In genomic region chr9:69760278-69760610, GRCh38 we compare ENCODE assay signal across 8 cellular contexts. TPM values are rescaled to one million over a fixed set of nuclear protein-coding genes. Genes with fewer than 3 reads are reported as not detected.
A peak's percentile ranks its signal among the peaks of the same experiment; 100 is the strongest.
DNase-seq lines count a peak whose midpoint lies in the region; ATAC-seq and TF ChIP-seq lines count a peak whose summit lies in the region.

No MANE protein-coding gene starts in this region.

- H3K14ac ChIP-seq in mesenchymal stem cell (ENCODE audit: low read length in 2 of 2) = no peak overlapping the region

- dilution Hi-C loops in mammary epithelial cell (cut with HindIII; ENCODE audit: low sequenced_read_pairs) = no loop called here

- TSS peak; percentile 94 for BruUV-seq in mammary epithelial cell (replicated peaks; lab: Mats Ljungman, UMichigan)

- TF ChIP-seq CTCF in mammary epithelial cell (conservative IDR thresholded peaks at IDR 0.05 in 1 of 2, IDR thresholded peaks at IDR 0.05 in 1 of 2; ENCODE audit: extremely low read depth in 1 of 2, insufficient read depth in 1 of 2, low read depth in 1 of 2, low read length in 2 of 2) = no peak

- H3K4ac ChIP-seq in mesenchymal stem cell (ENCODE audit: low read depth in 1 of 2, low read length in 2 of 2) = peak overlapping the region; percentile 87

- no peak overlapping the region for H3K23ac ChIP-seq in mesenchymal stem cell (ENCODE audit: low read length in 2 of 2)

- H3K9ac ChIP-seq in HUES6 (ENCODE audit: low read length) = peak overlapping the region; percentile 97
- H3K9ac ChIP-seq in mammary epithelial cell (ENCODE audit: insufficient read depth, low read length) = no peak overlapping the region
- peak overlapping the region; percentile 97 for H3K9ac ChIP-seq in mesenchymal stem cell (ENCODE audit: low read length)

- H4K91ac ChIP-seq in mesenchymal stem cell (ENCODE audit: low read length) = no peak overlapping the region

- no peaks in the 10 kb centered on the region for H3K79me1 ChIP-seq in mesenchymal stem cell (replicated peaks; ENCODE audit: low read length, poor library complexity, severe bottlenecking)

- peak; percentile 3 for ATAC-seq in GM19035 (IDR thresholded peaks at IDR 0.05; ENCODE audit: unreplicated experiment)
- no peak for ATAC-seq in HG03520 (IDR thresholded peaks at IDR 0.05; ENCODE audit: unreplicated experiment)
- ATAC-seq in HG03439 (IDR thresholded peaks at IDR 0.05; ENCODE audit: unreplicated experiment) = no peak

- intact Hi-C loops in mammary epithelial cell (cut with micrococcal nuclease) = loop anchor here (5.0 kb wide), 1 partner anchor 338 kb away; no protein-coding TSS in a partner anchor

- H3K4me2 ChIP-seq in mammary epithelial cell (ENCODE audit: insufficient read depth, low read depth, low read length) (peak overlapping the region; percentile 75), mesenchymal stem cell (ENCODE audit: low read length, poor library complexity, severe bottlenecking) (peak overlapping the region; percentile 83)

- H3K9me3 ChIP-seq in HUES6 (ENCODE audit: control insufficient read depth, insufficient read depth, low read depth, low read length) (no peaks in the 10 kb centered on the region), mammary epithelial cell (replicated peaks; ENCODE audit: insufficient read depth, low read length) (no peaks in the 10 kb centered on the region), mesenchymal stem cell (ENCODE audit: control insufficient read depth, low read length) (no peaks in the 10 kb centered on the region)

- DNase-seq in mammary epithelial cell (no peak), mesenchymal stem cell (no peak), NCI-H345 (lab: John Stamatoyannopoulos, UW) (no peak), hepatic stellate cell (ENCODE audit: low spot score) (no peak)

- peak overlapping the region; percentile 89 for H2BK5ac ChIP-seq in mesenchymal stem cell (ENCODE audit: low read depth, low read length, poor library complexity, severe bottlenecking)

- H4K20me1 ChIP-seq in mammary epithelial cell (ENCODE audit: insufficient read depth, low read length) = no peaks in the 10 kb centered on the region

- H3K4me3 ChIP-seq in HUES6 (ENCODE audit: low read depth, low read length) (peak overlapping the region; percentile 95), mammary epithelial cell (replicated peaks in 1 of 3; ENCODE audit: insufficient read depth in 1 of 3, low read depth in 2 of 3, low read length in 3 of 3) (peak overlapping the region; percentile 63 to 82 (median 74)), mesenchymal stem cell (ENCODE audit: insufficient read depth in 1 of 2, low read depth in 1 of 2, low read length in 2 of 2) (peak overlapping the region in 1 of 2 experiments; percentile 99)

- H3K4me1 ChIP-seq in HUES6 (ENCODE audit: control insufficient read depth, insufficient read depth, low read length) (peaks cover 60% of the 10 kb centered on the region), mammary epithelial cell (ENCODE audit: insufficient read depth, low read length) (peaks cover 5% of the 10 kb centered on the region), mesenchymal stem cell (ENCODE audit: control insufficient read depth, insufficient read depth, low read depth, low read length) (peaks cover 6% of the 10 kb centered on the region)

- H3K27me3 ChIP-seq in HUES6 (ENCODE audit: control insufficient read depth, insufficient read depth, low read length) = no peaks in the 10 kb centered on the region
- no peaks in the 10 kb centered on the region for H3K27me3 ChIP-seq in mammary epithelial cell (ENCODE audit: insufficient read depth, low read length)
- no peaks in the 10 kb centered on the region for H3K27me3 ChIP-seq in mesenchymal stem cell (ENCODE audit: control insufficient read depth in 1 of 2, insufficient read depth in 1 of 2, low read length in 2 of 2)

- peak overlapping the region; percentile 94 for H4K8ac ChIP-seq in mesenchymal stem cell (ENCODE audit: low read length)

- H2BK15ac ChIP-seq in mesenchymal stem cell (ENCODE audit: low read depth, poor library complexity, severe bottlenecking) = no peak overlapping the region

- H2BK120ac ChIP-seq in mesenchymal stem cell (ENCODE audit: low read depth, low read length) = peak overlapping the region; percentile 34

- CTCF ChIA-PET in mammary epithelial cell (lab: Charles Lee; ENCODE audit: low non-redundant PET) = no interaction called here

- 19% methylated on average over 7 of the region's 7 CpGs for WGBS in mammary epithelial cell (ENCODE audit: low coverage, missing lambda C conversion rate)
- 34% methylated on average over 7 of the region's 7 CpGs for WGBS in mesenchymal stem cell

- peaks cover 39% of the 10 kb centered on the region for H3K79me2 ChIP-seq in mammary epithelial cell (ENCODE audit: insufficient read depth, low read length)

- H3K36me3 ChIP-seq in HUES6 (ENCODE audit: control insufficient read depth, insufficient read depth, low read length) (peaks cover 18% of the 10 kb centered on the region), mammary epithelial cell (ENCODE audit: insufficient read depth, low read length) (no peaks in the 10 kb centered on the region), mesenchymal stem cell (ENCODE audit: control insufficient read depth in 1 of 2, insufficient read depth in 2 of 2, low read depth in 1 of 2, low read length in 2 of 2) (no peaks in the 10 kb centered on the region)

- H2AFZ ChIP-seq in mammary epithelial cell (ENCODE audit: low read depth, low read length) (peak overlapping the region; percentile 92), mesenchymal stem cell (ENCODE audit: low read depth, low read length) (peak overlapping the region; percentile 61)

- H3K18ac ChIP-seq in mesenchymal stem cell (ENCODE audit: low read depth in 1 of 2, low read length in 2 of 2) = peak overlapping the region; percentile 52 to 86

- no peak overlapping the region for H2BK12ac ChIP-seq in mesenchymal stem cell (ENCODE audit: low read length in 2 of 2)

- in situ Hi-C loops in mammary epithelial cell (cut with MboI; ENCODE audit: low sequenced_read_pairs in 2 of 2) = no loop called here

- peak overlapping the region; percentile 100 for H2AK5ac ChIP-seq in mesenchymal stem cell (ENCODE audit: low read length, severe bottlenecking)

- H3K27ac ChIP-seq in HUES6 (ENCODE audit: low read depth, low read length) = peak overlapping the region; percentile 85; the same call in 1 of the 2 replicates
- H3K27ac ChIP-seq in mammary epithelial cell (ENCODE audit: insufficient read depth, low read depth, low read length) = peak overlapping the region; percentile 27
- H3K27ac ChIP-seq in mesenchymal stem cell (ENCODE audit: low read length, poor library complexity, severe bottlenecking) = peak overlapping the region; percentile 95

RNA-seq across cellular contexts. Expression of gene PTAR1, which starts 0.4 kb away (rescaled TPM):
- total RNA-seq in mammary epithelial cell = 10 to 100 TPM; 40.1 to 82.0 TPM
- polyA plus RNA-seq in mammary epithelial cell = 9.0 TPM
- polyA minus RNA-seq in mammary epithelial cell = 41.7 TPM
- polyA plus RNA-seq in mesenchymal stem cell (2013, experiment 1 of 2) = 17.4 TPM
- polyA plus RNA-seq in mesenchymal stem cell (2013, experiment 2 of 2) = 16.4 TPM

Comparison
In these comparisons a context has a peak if more than half of its experiments do, and no peak if none do; other contexts are left out.
1. H3K27ac ChIP-seq: peak in every context shown above with its lines; median percentile 95 in mesenchymal stem cell; 85 in HUES6; 27 in mammary epithelial cell.